In genomic region chr1:166164995-166165660, GRCh38 we compare ENCODE assay signal across 8 cellular contexts. TPM values are rescaled to one million over a fixed set of nuclear protein-coding genes. Genes with fewer than 3 reads are reported as not detected.
DNase-seq lines count a peak whose midpoint lies in the region; ATAC-seq, FAIRE-seq and TF ChIP-seq lines count a peak whose summit lies in the region.

No MANE protein-coding gene starts in this region.

- H3K27me3 ChIP-seq in left ventricle myocardium inferior (ENCODE audit: low read depth) (no peaks in the 10 kb centered on the region), trophoblast cell (ENCODE audit: insufficient read depth, low read length) (peaks cover 32% of the 10 kb centered on the region)

- peak; percentile 36 to 69 for DNase-seq in A549 (ENCODE audit: low read depth in 1 of 2, low spot score in 1 of 2)
- peak; percentile 39 for DNase-seq in GM10266 (ENCODE audit: extremely low spot score)
- peak in 1 of 2 donors; percentile 34 for DNase-seq in activated naive CD4-positive, alpha-beta T cell treated with anti-CD3 and anti-CD28 coated beads, Interleukin-2, amount 50 U/mL, for 72 hours (ENCODE audit: low spot score in 2 of 2)
- DNase-seq in left ventricle myocardium inferior = peak; percentile 55
- peak; percentile 15 to 35 for DNase-seq in trophoblast cell
- DNase-seq in H4 (ENCODE audit: low spot score) = no peak
- no peak for DNase-seq in NCI-H345 (lab: John Stamatoyannopoulos, UW)

- CTCF ChIA-PET in A549 (lab: Yijun Ruan, JAX) = interaction anchor here (0.8 to 1.4 kb wide), 13 partner anchors 8 to 453 kb away, joined by 3 to 4 read pairs (median 3); no protein-coding TSS in a partner anchor

- H4K12ac ChIP-seq in trophoblast cell (ENCODE audit: low read depth, low read length) = no peak overlapping the region

- H3K79me2 ChIP-seq in trophoblast cell (ENCODE audit: control insufficient read depth, insufficient read depth, low read length, poor library complexity) = no peaks in the 10 kb centered on the region

- TF ChIP-seq EP300 in A549 (IDR thresholded peaks at IDR 0.05) (no peak), Ishikawa (IDR thresholded peaks at IDR 0.05; ENCODE audit: borderline replicate concordance) (no peak)

- WGBS in A549 (ENCODE audit: missing lambda C conversion rate) = 0% methylated on average over 45 of the region's 56 CpGs
- no CpG with 5 or more reads among the region's 56 CpGs for WGBS in trophoblast cell (ENCODE audit: extremely low coverage, insufficient coverage, insufficient read length)

- H2BK12ac ChIP-seq in trophoblast cell (ENCODE audit: low read length) = no peak overlapping the region

- intact Hi-C loops in left ventricle myocardium inferior (cut with micrococcal nuclease) = no loop called here

- no peak overlapping the region for H3K14ac ChIP-seq in trophoblast cell (ENCODE audit: low read length)

- no peaks in the 10 kb centered on the region for H3K36me3 Mint-ChIP-seq in activated naive CD4-positive, alpha-beta T cell treated with anti-CD3 and anti-CD28 coated beads, Interleukin-2, amount 50 U/mL, for 72 hours

- no peaks in the 10 kb centered on the region for H3K36me3 ChIP-seq in left ventricle myocardium inferior
- no peaks in the 10 kb centered on the region for H3K36me3 ChIP-seq in trophoblast cell (ENCODE audit: control insufficient read depth in 1 of 2, insufficient read depth in 2 of 2, low read length in 2 of 2)

- TF ChIP-seq CTCF in A549 (IDR thresholded peaks at IDR 0.05) = peak; percentile 39; the same call in 2 of the 3 replicates
- TF ChIP-seq CTCF in GM10266 (IDR thresholded peaks at IDR 0.05; ENCODE audit: control insufficient read depth, insufficient read depth, low read depth, missing control alignments) = peak; percentile 56
- TF ChIP-seq CTCF in left ventricle myocardium inferior (IDR thresholded peaks at IDR 0.05; ENCODE audit: borderline replicate concordance) = peak; percentile 69

- no peak overlapping the region for H3K18ac ChIP-seq in trophoblast cell (ENCODE audit: low read length)

- no peak overlapping the region for H4K91ac ChIP-seq in trophoblast cell (ENCODE audit: low read depth, low read length)

- no peak overlapping the region for H2AFZ ChIP-seq in trophoblast cell (ENCODE audit: insufficient read depth, low read length, poor library complexity)

- H3K4me1 ChIP-seq in A549 = peaks cover 13% of the 10 kb centered on the region
- H3K4me1 ChIP-seq in left ventricle myocardium inferior = peaks cover 27% of the 10 kb centered on the region
- H3K4me1 ChIP-seq in trophoblast cell (ENCODE audit: control insufficient read depth in 1 of 2, insufficient read depth in 2 of 2, low read length in 2 of 2) = peaks cover 0 to 6% of the 10 kb centered on the region in 2 experiments

- FAIRE-seq in A549 (lab: Jason Lieb, UNC) = no peak

- POLR2A ChIA-PET in A549 (lab: Yijun Ruan, JAX) = no interaction called here

- no peak overlapping the region for H4K8ac ChIP-seq in trophoblast cell (ENCODE audit: low read depth, low read length)

- peak; percentile 60 to 83 for ATAC-seq in A549
- ATAC-seq in activated naive CD4-positive, alpha-beta T cell treated with anti-CD3 and anti-CD28 coated beads, Interleukin-2, amount 50 U/mL, for 72 hours = peak; percentile 17 to 40

- H3K9me3 Mint-ChIP-seq in activated naive CD4-positive, alpha-beta T cell treated with anti-CD3 and anti-CD28 coated beads, Interleukin-2, amount 50 U/mL, for 72 hours = no peaks in the 10 kb centered on the region

- no peak overlapping the region for H3K27ac Mint-ChIP-seq in activated naive CD4-positive, alpha-beta T cell treated with anti-CD3 and anti-CD28 coated beads, Interleukin-2, amount 50 U/mL, for 72 hours

- H3K4me3 ChIP-seq in A549 (peak overlapping the region; percentile 57; the same call in 2 of the 3 replicates), left ventricle myocardium inferior (peak overlapping the region; percentile 76), trophoblast cell (ENCODE audit: low read depth, low read length) (no peak overlapping the region)

- no peak overlapping the region for H3K23ac ChIP-seq in trophoblast cell (ENCODE audit: low read length)

- H3K27ac ChIP-seq in A549 (no peak overlapping the region), left ventricle myocardium inferior (replicated peaks) (no peak overlapping the region), trophoblast cell (ENCODE audit: low read depth, low read length) (no peak overlapping the region)

- no peak overlapping the region for H2AK5ac ChIP-seq in trophoblast cell (ENCODE audit: low read length)

- H3K4me2 ChIP-seq in A549 = peak overlapping the region; percentile 85
- peak overlapping the region; percentile 82 for H3K4me2 ChIP-seq in trophoblast cell (ENCODE audit: low read length)

- TF ChIP-seq RAD21 in A549 (conservative IDR thresholded peaks at IDR 0.05 in 1 of 2, IDR thresholded peaks at IDR 0.05 in 1 of 2) = peak in 1 of 2 experiments; percentile 28; a peak in 2 of 5 replicates
- TF ChIP-seq RAD21 in Ishikawa (IDR thresholded peaks at IDR 0.05; ENCODE audit: low read depth) = no peak

- no peaks in the 10 kb centered on the region for H3K79me1 ChIP-seq in trophoblast cell (ENCODE audit: low read length)

- H3K9me3 ChIP-seq in A549 (no peaks in the 10 kb centered on the region), left ventricle myocardium inferior (replicated peaks) (no peaks in the 10 kb centered on the region), trophoblast cell (ENCODE audit: insufficient read depth, low read depth, low read length) (peaks cover 3% of the 10 kb centered on the region)

- H3K9ac ChIP-seq in trophoblast cell (ENCODE audit: low read length) = no peak overlapping the region

- no peak overlapping the region for H2BK5ac ChIP-seq in trophoblast cell (ENCODE audit: low read depth, low read length, poor library complexity)

- H2BK120ac ChIP-seq in trophoblast cell (ENCODE audit: insufficient read depth, low read length, poor library complexity) = no peak overlapping the region

- no peak for TF ChIP-seq POLR2A in A549 (IDR thresholded peaks at IDR 0.05; ENCODE audit: low read length)

- H3K4ac ChIP-seq in trophoblast cell (ENCODE audit: low read depth, low read length) = no peak overlapping the region

TF ChIP-seq in A549, 52 proteins besides CTCF, POLR2A, EP300 and RAD21 (continues in another document):
- TF ChIP-seq JUNB (IDR thresholded peaks at IDR 0.05) (no peak), EHMT2 (IDR thresholded peaks at IDR 0.05; ENCODE audit: low read depth) (no peak), SMC3 (IDR thresholded peaks at IDR 0.05) (peak; percentile 50), FOXS1 (CRISPR knock-in tag; IDR thresholded peaks at IDR 0.05) (no peak)

TF ChIP-seq in Ishikawa, 13 proteins besides CTCF, POLR2A, EP300 and RAD21:
- TF ChIP-seq ZBTB7A (IDR thresholded peaks at IDR 0.05; ENCODE audit: low read depth) (no peak), REST (IDR thresholded peaks at IDR 0.05; ENCODE audit: low read depth) (peak; percentile 44)

RNA-seq across cellular contexts. Expression of gene FAM78B, which starts 1.7 kb away (rescaled TPM):
- polyA plus RNA-seq in A549 (2011; rRNA removed) = 0.20 and 0.34 TPM in 2 replicates
- polyA plus RNA-seq in A549 (2012; cell fraction: cytosol; rRNA removed) = 0.25 and 0.29 TPM in 2 replicates
- 0.25 and 0.43 TPM in 2 replicates for polyA plus RNA-seq in A549 (2012; cell fraction: nucleus; rRNA removed)
- 0.12 to 0.13 TPM (median 0.13 TPM) in 3 replicates for polyA plus RNA-seq in A549 (2017; fragmentation: RNase III; extraction: RNeasy Plus Mini Kit Qiagen cat#74134 plus additional on column Dnase treatment)
- polyA minus RNA-seq in A549 (2011; rRNA and poly(A)+ RNA removed) = 0.29 TPM in 1 of 2 replicates, not detected in the other
- total RNA-seq in activated naive CD4-positive, alpha-beta T cell treated with anti-CD3 and anti-CD28 coated beads, Interleukin-2, amount 50 U/mL, for 72 hours = under 1 TPM in 1 of 2 donors, not detected in 1; 0.78 TPM
- 4.5 TPM for total RNA-seq in left ventricle myocardium inferior
- 0.01 TPM in 2 replicates for polyA plus RNA-seq in trophoblast cell (2013)
- total RNA-seq in H4 (2014; rRNA removed; shearing (Covaris generic)) = 0.31 and 0.72 TPM in 2 replicates

Comparison
In these comparisons a context has a peak if more than half of its experiments do, and no peak if none do; other contexts are left out.
1. DNase-seq: peak in A549 (2 of 2), GM10266 (single experiment), left ventricle myocardium inferior (single experiment) and trophoblast cell (2 of 2); none in H4 (single experiment) and NCI-H345 (single experiment).
2. Peak in every context shown above with its lines, with median percentiles within 50 percentile points of each other: CTCF ChIP-seq.